Comparison of ENCODE assay signal across 7 cellular contexts in the genomic region with DNA sequence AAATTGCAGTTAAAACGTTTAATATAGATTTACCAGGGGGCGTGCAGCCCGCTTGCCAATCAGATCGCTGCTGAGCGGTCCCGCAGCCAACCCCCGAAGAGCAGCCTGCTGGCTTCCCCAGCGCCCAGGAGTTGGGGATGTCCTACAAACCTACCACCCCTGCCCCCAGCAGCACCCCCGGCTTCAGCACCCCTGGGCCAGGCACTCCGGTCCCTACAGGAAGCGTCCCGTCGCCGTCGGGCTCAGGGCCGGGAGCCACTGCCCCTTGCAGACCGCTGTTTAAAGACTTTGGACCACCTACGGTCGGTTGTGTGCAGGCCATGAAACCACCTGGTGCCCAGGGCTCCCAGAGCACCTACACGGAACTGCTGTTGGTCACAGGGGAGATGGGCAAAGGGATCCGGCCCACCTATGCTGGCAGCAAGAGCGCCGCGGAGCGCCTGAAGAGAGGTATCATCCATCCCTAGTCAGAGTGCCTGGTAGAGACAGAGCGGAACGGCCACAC.
A peak's percentile ranks its signal among the peaks of the same experiment; 100 is the strongest.
DNase-seq lines count a peak whose midpoint lies in the region; ATAC-seq and TF ChIP-seq lines count a peak whose summit lies in the region.
"Not testable (repeated sequence)": the region's sequence is repeated elsewhere in the genome, so short reads cannot be mapped to it uniquely, and the experiment has no call there.

No MANE protein-coding gene starts in this region.

- 60 to 61% methylated on average over 25 to 26 of the region's 27 CpGs for WGBS in sigmoid colon, 2 donors

- H3K4me3 Mint-ChIP-seq in activated CD8-positive, alpha-beta T cell treated with anti-CD3 and anti-CD28 coated beads for 36 hours: peak overlapping the region; percentile 12
- not testable (repeated sequence) for H3K4me3 Mint-ChIP-seq in central memory CD8-positive, alpha-beta T cell

- not testable (repeated sequence) for H3K9me3 ChIP-seq in lower lobe of right lung, sigmoid colon

- not testable (repeated sequence) for DNase-seq in activated CD8-positive, alpha-beta T cell treated with anti-CD3 and anti-CD28 coated beads for 36 hours; central memory CD8-positive, alpha-beta T cell (ENCODE audit: low spot score in 2 of 2); lower lobe of right lung
- DNase-seq in left ventricle myocardium superior (peak; percentile 37), sigmoid colon (peak; percentile 57)

- POLR2A ChIA-PET in activated CD8-positive, alpha-beta T cell treated with anti-CD3 and anti-CD28 coated beads for 36 hours (lab: Charles Lee): not testable (repeated sequence)

- H3K27me3 ChIP-seq in lower lobe of right lung (ENCODE audit: low read depth): not testable (repeated sequence)
- peaks cover 5 to 34% (median 10%) of the 10 kb centered on the region in 3 donors for H3K27me3 ChIP-seq in sigmoid colon

- TF ChIP-seq POLR2A in sigmoid colon (IDR thresholded peaks at IDR 0.05): not testable (repeated sequence)

- TF ChIP-seq EP300 in sigmoid colon (IDR thresholded peaks at IDR 0.05): not testable (repeated sequence)

- not testable (repeated sequence) for H3K4me1 ChIP-seq in lower lobe of right lung, sigmoid colon

- H3K36me3 ChIP-seq in lower lobe of right lung, sigmoid colon: not testable (repeated sequence)

- H3K36me3 Mint-ChIP-seq in activated CD8-positive, alpha-beta T cell treated with anti-CD3 and anti-CD28 coated beads for 36 hours (ENCODE audit: low read depth); central memory CD8-positive, alpha-beta T cell (ENCODE audit: insufficient read depth): not testable (repeated sequence)

- CTCF ChIA-PET in activated CD8-positive, alpha-beta T cell treated with anti-CD3 and anti-CD28 coated beads for 36 hours (lab: Charles Lee): not testable (repeated sequence)

- H3K4me3 ChIP-seq in lower lobe of right lung, sigmoid colon: not testable (repeated sequence)

- not testable (repeated sequence) for H3K27ac Mint-ChIP-seq in activated CD8-positive, alpha-beta T cell treated with anti-CD3 and anti-CD28 coated beads for 36 hours; central memory CD8-positive, alpha-beta T cell (ENCODE audit: low read depth)

- H3K9me3 Mint-ChIP-seq in activated CD8-positive, alpha-beta T cell treated with anti-CD3 and anti-CD28 coated beads for 36 hours; central memory CD8-positive, alpha-beta T cell: not testable (repeated sequence)

- intact Hi-C loops in activated CD8-positive, alpha-beta T cell treated with anti-CD3 and anti-CD28 coated beads for 36 hours (cut with micrococcal nuclease); left ventricle myocardium superior (cut with micrococcal nuclease); lower lobe of right lung (cut with DNase I); sigmoid colon (cut with DNase I): not testable (repeated sequence)

- not testable (repeated sequence) for H3K4me1 Mint-ChIP-seq in activated CD8-positive, alpha-beta T cell treated with anti-CD3 and anti-CD28 coated beads for 36 hours (ENCODE audit: low read depth); central memory CD8-positive, alpha-beta T cell

- H3K27me3 Mint-ChIP-seq in activated CD8-positive, alpha-beta T cell treated with anti-CD3 and anti-CD28 coated beads for 36 hours: not testable (repeated sequence)
- peaks cover 22% of the 10 kb centered on the region for H3K27me3 Mint-ChIP-seq in central memory CD8-positive, alpha-beta T cell

- TF ChIP-seq CTCF in activated CD8-positive, alpha-beta T cell treated with anti-CD3 and anti-CD28 coated beads for 36 hours (IDR thresholded peaks at IDR 0.05); lower lobe of right lung (IDR thresholded peaks at IDR 0.05); sigmoid colon (IDR thresholded peaks at IDR 0.05): not testable (repeated sequence)

- ATAC-seq in GM18868 (IDR thresholded peaks at IDR 0.05; ENCODE audit: unreplicated experiment): peak; percentile 66
- peak; percentile 51 for ATAC-seq in HG03432 (IDR thresholded peaks at IDR 0.05; ENCODE audit: unreplicated experiment)
- ATAC-seq in activated CD8-positive, alpha-beta T cell treated with anti-CD3 and anti-CD28 coated beads for 36 hours: peak; percentile 30
- peak; percentile 34 for ATAC-seq in central memory CD8-positive, alpha-beta T cell (replicated peaks; ENCODE audit: extremely low read depth, poor library complexity, severe bottlenecking)
- ATAC-seq in left ventricle myocardium superior: peak; percentile 20
- ATAC-seq in lower lobe of right lung: peak; percentile 67 to 70

- not testable (repeated sequence) for H3K27ac ChIP-seq in lower lobe of right lung, sigmoid colon
